8 cellular contexts compared by ENCODE assay signal in the genomic region with DNA sequence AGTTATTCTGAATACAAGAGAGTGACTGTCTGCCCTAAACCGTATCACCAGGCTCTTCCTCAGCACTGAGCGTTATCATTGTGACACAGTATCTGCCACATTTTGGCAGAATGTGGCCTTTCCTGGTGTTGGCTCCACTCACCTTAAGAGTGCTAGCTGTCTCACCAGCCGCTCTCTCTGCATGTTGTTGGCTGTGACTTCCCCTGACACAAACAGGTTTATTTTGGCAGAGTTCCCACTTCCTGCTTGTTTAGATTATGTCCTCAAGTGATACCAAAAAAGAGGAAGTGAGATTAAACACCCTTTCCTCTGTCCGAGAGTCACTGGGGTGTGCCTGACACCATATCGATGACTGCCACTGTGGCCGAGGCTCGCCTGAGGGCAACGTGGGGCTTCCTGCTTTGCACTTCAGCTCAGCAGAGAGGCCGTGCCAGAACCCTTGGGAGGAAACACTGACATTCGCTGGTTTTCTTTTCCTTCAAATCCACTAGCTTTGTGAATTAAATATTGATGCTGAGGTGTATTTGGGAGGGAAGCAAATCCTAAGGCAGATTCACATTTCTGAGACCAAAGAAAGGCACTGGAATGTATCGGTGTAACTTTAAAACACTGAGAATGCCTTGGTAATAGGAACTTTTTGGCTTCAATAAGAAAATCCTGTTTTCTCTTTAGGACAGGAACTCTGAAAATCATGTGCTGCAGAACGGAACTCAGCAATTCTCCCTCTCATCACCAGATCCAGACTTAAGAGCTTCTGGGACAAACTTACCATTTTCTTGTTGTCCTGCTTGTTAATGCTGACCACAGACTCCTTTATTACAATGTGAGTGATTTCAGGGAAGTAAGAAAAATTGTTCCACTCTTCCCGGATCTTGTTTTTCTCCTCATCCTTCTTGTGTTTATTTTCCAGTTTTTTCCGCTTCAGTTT.
DNase-seq lines count a peak whose midpoint lies in the region; ATAC-seq and TF ChIP-seq lines count a peak whose summit lies in the region.

No MANE protein-coding gene starts in this region.

- ATAC-seq in GM18505 (IDR thresholded peaks at IDR 0.05; ENCODE audit: unreplicated experiment): peak; percentile 99
- peak; percentile 99 for ATAC-seq in HG02623 (IDR thresholded peaks at IDR 0.05; ENCODE audit: unreplicated experiment)
- ATAC-seq in right cardiac atrium: peak; percentile 90 to 97

- intact Hi-C loops in right cardiac atrium (cut with DNase I): loop anchor here in 1 of 4 donors (10.0 kb wide), 1 partner anchor 101 kb away; a partner anchor contains a TSS

- H3K27ac ChIP-seq in right cardiac atrium (ENCODE audit: low read length): no peak overlapping the region

- H3K27me3 ChIP-seq in right cardiac atrium (ENCODE audit: control insufficient read depth, insufficient read depth): no peaks in the 10 kb centered on the region

- WGBS in right cardiac atrium: 55% methylated on average over 14 of the region's 14 CpGs

- no peak for TF ChIP-seq POLR2A in GM18505 (IDR thresholded peaks at IDR 0.05; ENCODE audit: borderline replicate concordance, extremely low read depth, insufficient read depth, insufficient read length)

- H3K4me3 ChIP-seq in right cardiac atrium (ENCODE audit: low read length): no peak overlapping the region

- no peaks in the 10 kb centered on the region for H3K4me1 ChIP-seq in right cardiac atrium (ENCODE audit: control insufficient read depth, insufficient read depth, low read length)

- H3K9me3 ChIP-seq in right cardiac atrium (ENCODE audit: control insufficient read depth, low read length): no peaks in the 10 kb centered on the region

- DNase-seq in NCI-H460 (ENCODE audit: extremely low read depth, low read depth) (peak; percentile 90), activated T-cell treated with anti-CD3 and anti-CD28 coated beads for 4 hours (peak; percentile 17), right cardiac atrium (peak; percentile 75 to 89 (median 84)), AG20443 (ENCODE audit: low spot score) (no peak), NCI-H2081 treated with DMSO at 0.1 percent for 48 hours (lab: John Stamatoyannopoulos, UW) (no peak)
- DNase-seq in stimulated activated CD8-positive, alpha-beta memory T cell treated with anti-CD3 and anti-CD28 coated beads, Interleukin-15, amount 100 ng/mL, for 4 hours (ENCODE audit: low read depth in 2 of 2): peak; percentile 16 to 24

Comparison
In these comparisons a context has a peak if more than half of its experiments do, and no peak if none do; other contexts are left out.
1. DNase-seq: peak in NCI-H460 (single experiment), activated T-cell treated with anti-CD3 and anti-CD28 coated beads for 4 hours (single experiment), right cardiac atrium (3 of 3) and stimulated activated CD8-positive, alpha-beta memory T cell treated with anti-CD3 and anti-CD28 coated beads, Interleukin-15, amount 100 ng/mL, for 4 hours (2 of 2); none in AG20443 (single experiment) and NCI-H2081 treated with DMSO at 0.1 percent for 48 hours (single experiment).
2. Peak in every context shown above with its lines, with median percentiles within 50 percentile points of each other: ATAC-seq.